33 cellular contexts compared by ENCODE assay signal in genomic region chr6:33406161-33406560, GRCh38. TPM values are rescaled to one million over a fixed set of nuclear protein-coding genes. Genes with fewer than 3 reads are reported as not detected.
DNase-seq lines count a peak whose midpoint lies in the region; ATAC-seq and TF ChIP-seq lines count a peak whose summit lies in the region.
"Had no signal": no experiment of that assay in that cellular context is flagged by ENCODE, and none has a peak within 500 bp of the region (broad histone marks: within the 10 kb centered on the region; RNA-seq: fewer than 3 reads in every experiment).

No MANE protein-coding gene starts in this region.

- H3K4me3 ChIP-seq in gastroesophageal sphincter, result no peak overlapping the region
- H3K4me3 ChIP-seq: colonic mucosa, HAP-1, lung, MG63, psoas muscle, sigmoid colon, SJCRH30, transverse colon had no signal

- TF ChIP-seq CTCF in VCaP (conservative IDR thresholded peaks at IDR 0.05), result no peak
- TF ChIP-seq CTCF in gastroesophageal sphincter (IDR thresholded peaks at IDR 0.05), result no peak

- no peak for ATAC-seq in activated naive CD8-positive, alpha-beta T cell treated with anti-CD3 and anti-CD28 coated beads, Interleukin-2, amount 10 ng/mL, durations not matched to agents 7 days and 5 days (ENCODE audit: low read depth)
- ATAC-seq in stimulated activated effector memory CD8-positive, alpha-beta T cell treated with anti-CD3 and anti-CD28 coated beads, Interleukin-12 subunit alpha, Interleukin-12 subunit beta, amount 100 ng/mL, for 72 hours, result no peak
- no peak for ATAC-seq in gastroesophageal sphincter
- ATAC-seq: activated T-cell treated with anti-CD3 and anti-CD28 coated beads, Interleukin-2, amount 50 U/mL, for 72 hours; left cardiac atrium; naive thymus-derived CD8-positive, alpha-beta T cell; psoas muscle; WTC11 had no signal

- POLR2A ChIA-PET in activated naive CD8-positive, alpha-beta T cell treated with anti-CD3 and anti-CD28 coated beads, Interleukin-2, amount 10 ng/mL, durations not matched to agents 7 days and 5 days (lab: Charles Lee), result interaction anchor here (0.6 to 1.2 kb wide), 4 partner anchors 9 to 132 kb away, joined by 3 to 5 read pairs (median 4); partner anchors contain the start of gene CUTA

- WGBS in gastroesophageal sphincter (ENCODE audit: low coverage in 1 of 2), 2 donors, result 87% methylated on average over 3 of the region's 17 CpGs; no CpG with 5 or more reads in 1 of the 2 donors

- H3K36me3 ChIP-seq in gastroesophageal sphincter, result no peaks in the 10 kb centered on the region
- H3K36me3 ChIP-seq: colonic mucosa, sigmoid colon, transverse colon had no signal

- peaks cover 38% of the 10 kb centered on the region for H3K36me3 Mint-ChIP-seq in activated naive CD8-positive, alpha-beta T cell treated with anti-CD3 and anti-CD28 coated beads, Interleukin-2, amount 10 ng/mL, durations not matched to agents 7 days and 5 days
- peaks cover 43% of the 10 kb centered on the region for H3K36me3 Mint-ChIP-seq in activated naive CD8-positive, alpha-beta T cell treated with anti-CD3 and anti-CD28 coated beads for 36 hours
- peaks cover 95% of the 10 kb centered on the region for H3K36me3 Mint-ChIP-seq in stimulated activated effector memory CD8-positive, alpha-beta T cell treated with anti-CD3 and anti-CD28 coated beads, Interleukin-12 subunit alpha, Interleukin-12 subunit beta, amount 100 ng/mL, for 72 hours
- H3K36me3 Mint-ChIP-seq: naive thymus-derived CD8-positive, alpha-beta T cell had no signal

- peak overlapping the region; percentile 56 for H3K27ac Mint-ChIP-seq in activated naive CD8-positive, alpha-beta T cell treated with anti-CD3 and anti-CD28 coated beads, Interleukin-2, amount 10 ng/mL, durations not matched to agents 7 days and 5 days
- no peak overlapping the region for H3K27ac Mint-ChIP-seq in activated naive CD8-positive, alpha-beta T cell treated with anti-CD3 and anti-CD28 coated beads for 36 hours
- H3K27ac Mint-ChIP-seq in stimulated activated effector memory CD8-positive, alpha-beta T cell treated with anti-CD3 and anti-CD28 coated beads, Interleukin-12 subunit alpha, Interleukin-12 subunit beta, amount 100 ng/mL, for 72 hours, result peak overlapping the region; percentile 70
- H3K27ac Mint-ChIP-seq: activated T-cell treated with anti-CD3 and anti-CD28 coated beads, Interleukin-2, amount 50 U/mL, for 72 hours; WTC11 had no signal

- H3K4me1 Mint-ChIP-seq in activated naive CD8-positive, alpha-beta T cell treated with anti-CD3 and anti-CD28 coated beads, Interleukin-2, amount 10 ng/mL, durations not matched to agents 7 days and 5 days, result peaks cover 19% of the 10 kb centered on the region
- peaks cover 9% of the 10 kb centered on the region for H3K4me1 Mint-ChIP-seq in activated naive CD8-positive, alpha-beta T cell treated with anti-CD3 and anti-CD28 coated beads for 36 hours
- H3K4me1 Mint-ChIP-seq in stimulated activated effector memory CD8-positive, alpha-beta T cell treated with anti-CD3 and anti-CD28 coated beads, Interleukin-12 subunit alpha, Interleukin-12 subunit beta, amount 100 ng/mL, for 72 hours, result peaks cover 26% of the 10 kb centered on the region

- H3K4me3 Mint-ChIP-seq in activated naive CD8-positive, alpha-beta T cell treated with anti-CD3 and anti-CD28 coated beads, Interleukin-2, amount 10 ng/mL, durations not matched to agents 7 days and 5 days, result no peak overlapping the region
- no peak overlapping the region for H3K4me3 Mint-ChIP-seq in activated naive CD8-positive, alpha-beta T cell treated with anti-CD3 and anti-CD28 coated beads for 36 hours
- H3K4me3 Mint-ChIP-seq in stimulated activated effector memory CD8-positive, alpha-beta T cell treated with anti-CD3 and anti-CD28 coated beads, Interleukin-12 subunit alpha, Interleukin-12 subunit beta, amount 100 ng/mL, for 72 hours, result no peak overlapping the region
- H3K4me3 Mint-ChIP-seq: activated T-cell treated with anti-CD3 and anti-CD28 coated beads, Interleukin-2, amount 50 U/mL, for 72 hours; B cell; naive thymus-derived CD8-positive, alpha-beta T cell; WTC11 had no signal

- no peaks in the 10 kb centered on the region for H3K9me3 ChIP-seq in gastroesophageal sphincter
- H3K9me3 ChIP-seq: colonic mucosa, HAP-1, MG63, psoas muscle, sigmoid colon, SJCRH30, transverse colon had no signal

- no peak for DNase-seq in activated naive CD8-positive, alpha-beta T cell treated with anti-CD3 and anti-CD28 coated beads, Interleukin-2, amount 10 ng/mL, durations not matched to agents 7 days and 5 days
- DNase-seq in activated naive CD8-positive, alpha-beta T cell treated with anti-CD3 and anti-CD28 coated beads for 36 hours, result no peak
- DNase-seq in stimulated activated effector memory CD8-positive, alpha-beta T cell treated with anti-CD3 and anti-CD28 coated beads, Interleukin-12 subunit alpha, Interleukin-12 subunit beta, amount 100 ng/mL, for 72 hours (ENCODE audit: low spot score in 2 of 2), result no peak
- DNase-seq in stimulated activated CD4-positive, alpha-beta T cell treated with anti-CD3 and anti-CD28 coated beads, Interleukin-12 subunit alpha, Interleukin-12 subunit beta, amount 100 ng/mL, for 4 hours, result no peak
- DNase-seq: ACHN; activated CD4-positive, alpha-beta T cell treated with anti-CD3 and anti-CD28 coated beads, Interleukin-2, amount 50 U/mL, for 1 hour; activated T-cell treated with anti-CD3 and anti-CD28 coated beads, Interleukin-2, amount 50 U/mL, for 72 hours; anterior cingulate cortex; colonic mucosa; effector CD4-positive, alpha-beta T cell; hippocampal formation; left cardiac atrium; MG63; NCI-H1105 treated with DMSO at 0.1 percent for 48 hours; NCI-H187 treated with DMSO at 0.1 percent for 48 hours; NCI-H2171; NCI-H510A treated with DMSO at 0.1 percent for 48 hours; occipital lobe; psoas muscle; sigmoid colon; SJCRH30; stimulated activated CD4-positive, alpha-beta T cell treated with anti-CD3 and anti-CD28 coated beads, Interleukin-4, amount 100 ng/mL, for 24 hours; SW 1271; transverse colon had no signal

- TF ChIP-seq EP300 in gastroesophageal sphincter (IDR thresholded peaks at IDR 0.05), result no peak

- peaks cover 0 to 7% (median 0%) of the 10 kb centered on the region in 3 donors for H3K4me1 ChIP-seq in gastroesophageal sphincter
- H3K4me1 ChIP-seq: colonic mucosa, psoas muscle had no signal

- TF ChIP-seq POLR2A in gastroesophageal sphincter (IDR thresholded peaks at IDR 0.05), result no peak

- no peaks in the 10 kb centered on the region for H3K9me3 Mint-ChIP-seq in activated naive CD8-positive, alpha-beta T cell treated with anti-CD3 and anti-CD28 coated beads, Interleukin-2, amount 10 ng/mL, durations not matched to agents 7 days and 5 days
- H3K9me3 Mint-ChIP-seq in activated naive CD8-positive, alpha-beta T cell treated with anti-CD3 and anti-CD28 coated beads for 36 hours, result no peaks in the 10 kb centered on the region
- no peaks in the 10 kb centered on the region for H3K9me3 Mint-ChIP-seq in stimulated activated effector memory CD8-positive, alpha-beta T cell treated with anti-CD3 and anti-CD28 coated beads, Interleukin-12 subunit alpha, Interleukin-12 subunit beta, amount 100 ng/mL, for 72 hours
- H3K9me3 Mint-ChIP-seq: activated T-cell treated with anti-CD3 and anti-CD28 coated beads, Interleukin-2, amount 50 U/mL, for 72 hours; naive thymus-derived CD8-positive, alpha-beta T cell; WTC11 had no signal

- no peaks in the 10 kb centered on the region for H3K27me3 Mint-ChIP-seq in activated naive CD8-positive, alpha-beta T cell treated with anti-CD3 and anti-CD28 coated beads, Interleukin-2, amount 10 ng/mL, durations not matched to agents 7 days and 5 days
- H3K27me3 Mint-ChIP-seq in activated naive CD8-positive, alpha-beta T cell treated with anti-CD3 and anti-CD28 coated beads for 36 hours, result no peaks in the 10 kb centered on the region
- H3K27me3 Mint-ChIP-seq: B cell; naive thymus-derived CD8-positive, alpha-beta T cell had no signal

- H3K27ac ChIP-seq in VCaP (peak overlapping the region; percentile 95), gastroesophageal sphincter (no peak overlapping the region)
- H3K27ac ChIP-seq: colonic mucosa, epithelial cell of prostate, KMS-11, psoas muscle, sigmoid colon, SJCRH30, transverse colon had no signal

- H3K27me3 ChIP-seq in gastroesophageal sphincter, result no peaks in the 10 kb centered on the region
- H3K27me3 ChIP-seq: colonic mucosa, MG63, sigmoid colon, SJCRH30, transverse colon had no signal

RNA-seq across cellular contexts. Expression of gene PHF1, which starts 4.7 kb away (rescaled TPM):
- 100 to 1,000 TPM in 1 of 2 experiments, 10 to 100 TPM in 1; 98.3 to 105 TPM for total RNA-seq in activated naive CD8-positive, alpha-beta T cell treated with anti-CD3 and anti-CD28 coated beads, Interleukin-2, amount 10 ng/mL, durations not matched to agents 7 days and 5 days
- total RNA-seq in activated naive CD8-positive, alpha-beta T cell treated with anti-CD3 and anti-CD28 coated beads for 36 hours, result 10 to 100 TPM; 23.5 to 26.0 TPM
- 10 to 100 TPM; 73.0 to 91.0 (median 86.1) TPM for total RNA-seq in gastroesophageal sphincter

RNA-seq across cellular contexts. Expression of gene CUTA, which starts 11.7 kb away (rescaled TPM):
- 100 to 1,000 TPM; 202 to 209 TPM for total RNA-seq in activated naive CD8-positive, alpha-beta T cell treated with anti-CD3 and anti-CD28 coated beads, Interleukin-2, amount 10 ng/mL, durations not matched to agents 7 days and 5 days
- 100 to 1,000 TPM; 125 to 126 TPM for total RNA-seq in activated naive CD8-positive, alpha-beta T cell treated with anti-CD3 and anti-CD28 coated beads for 36 hours
- total RNA-seq in gastroesophageal sphincter, result 100 to 1,000 TPM in 3 of 4 donors, 10 to 100 TPM in 1; 90.2 to 144 (median 124) TPM

RNA-seq across cellular contexts. Expression of gene SYNGAP1, which starts 13.7 kb away (rescaled TPM):
- total RNA-seq in activated naive CD8-positive, alpha-beta T cell treated with anti-CD3 and anti-CD28 coated beads, Interleukin-2, amount 10 ng/mL, durations not matched to agents 7 days and 5 days, result 10 to 100 TPM; 53.3 to 60.1 TPM
- total RNA-seq in activated naive CD8-positive, alpha-beta T cell treated with anti-CD3 and anti-CD28 coated beads for 36 hours, result 10 to 100 TPM; 26.4 to 29.3 TPM
- 10 to 100 TPM in 3 of 4 donors, 1 to 10 TPM in 1; 9.1 to 15.9 (median 12.7) TPM for total RNA-seq in gastroesophageal sphincter

RNA-seq across cellular contexts. Expression of gene KIFC1, which starts 14.5 kb away (rescaled TPM):
- total RNA-seq in activated naive CD8-positive, alpha-beta T cell treated with anti-CD3 and anti-CD28 coated beads, Interleukin-2, amount 10 ng/mL, durations not matched to agents 7 days and 5 days, result 100 to 1,000 TPM; 117 to 127 TPM
- total RNA-seq in activated naive CD8-positive, alpha-beta T cell treated with anti-CD3 and anti-CD28 coated beads for 36 hours, result 10 to 100 TPM; 74.1 to 76.9 TPM
- under 1 TPM in 2 of 4 donors, not detected in 2; 0.67 to 0.79 TPM for total RNA-seq in gastroesophageal sphincter

RNA-seq across cellular contexts. Expression of gene ZBTB9, which starts 48.2 kb away (rescaled TPM):
- total RNA-seq in activated naive CD8-positive, alpha-beta T cell treated with anti-CD3 and anti-CD28 coated beads, Interleukin-2, amount 10 ng/mL, durations not matched to agents 7 days and 5 days, result 1 to 10 TPM; 9.1 to 9.8 TPM
- total RNA-seq in activated naive CD8-positive, alpha-beta T cell treated with anti-CD3 and anti-CD28 coated beads for 36 hours, result 10 to 100 TPM; 11.3 to 11.7 TPM
- 1 to 10 TPM; 2.2 to 4.0 (median 3.2) TPM for total RNA-seq in gastroesophageal sphincter
